Comparison of ENCODE assay signal across 8 cellular contexts in genomic region chr6:41367700-41368099, GRCh38. TPM values are rescaled to one million over a fixed set of nuclear protein-coding genes. Genes with fewer than 3 reads are reported as not detected.
DNase-seq lines count a peak whose midpoint lies in the region; ATAC-seq and TF ChIP-seq lines count a peak whose summit lies in the region.

No MANE protein-coding gene starts in this region.

- no peak overlapping the region for H2BK120ac ChIP-seq in mesenchymal stem cell (ENCODE audit: low read depth, low read length)

- H3K36me3 ChIP-seq in mesenchymal stem cell (ENCODE audit: control insufficient read depth in 1 of 2, insufficient read depth in 2 of 2, low read depth in 1 of 2, low read length in 2 of 2), result no peaks in the 10 kb centered on the region

- H3K9me3 ChIP-seq in mesenchymal stem cell (ENCODE audit: control insufficient read depth, low read length), result peaks cover 6% of the 10 kb centered on the region

- no peak overlapping the region for H4K91ac ChIP-seq in mesenchymal stem cell (ENCODE audit: low read length)

- H3K4ac ChIP-seq in mesenchymal stem cell (ENCODE audit: low read depth in 1 of 2, low read length in 2 of 2), result no peak overlapping the region

- H4K8ac ChIP-seq in mesenchymal stem cell (ENCODE audit: low read length), result no peak overlapping the region

- H3K27me3 Mint-ChIP-seq in activated T-cell treated with anti-CD3 and anti-CD28 coated beads, Interleukin-2, amount 50 U/mL, for 24 hours, result peaks cover 79% of the 10 kb centered on the region

- H3K36me3 Mint-ChIP-seq in activated T-cell treated with anti-CD3 and anti-CD28 coated beads, Interleukin-2, amount 50 U/mL, for 24 hours (ENCODE audit: low read depth), result no peaks in the 10 kb centered on the region

- H2BK5ac ChIP-seq in mesenchymal stem cell (ENCODE audit: low read depth, low read length, poor library complexity, severe bottlenecking), result no peak overlapping the region

- no peak overlapping the region for H3K9ac ChIP-seq in mesenchymal stem cell (ENCODE audit: low read length)

- no peak overlapping the region for H3K27ac ChIP-seq in mesenchymal stem cell (ENCODE audit: low read length, poor library complexity, severe bottlenecking)

- H3K4me2 ChIP-seq in mesenchymal stem cell (ENCODE audit: low read length, poor library complexity, severe bottlenecking), result no peak overlapping the region

- H3K79me1 ChIP-seq in mesenchymal stem cell (replicated peaks; ENCODE audit: low read length, poor library complexity, severe bottlenecking), result no peaks in the 10 kb centered on the region

- 7% methylated on average over 1 of the region's 2 CpGs for WGBS in mesenchymal stem cell

- H3K23ac ChIP-seq in mesenchymal stem cell (ENCODE audit: low read length in 2 of 2), result no peak overlapping the region

- H3K27ac Mint-ChIP-seq in activated T-cell treated with anti-CD3 and anti-CD28 coated beads, Interleukin-2, amount 50 U/mL, for 24 hours, result no peak overlapping the region

- ATAC-seq in activated CD4-positive, CD25-positive, alpha-beta regulatory T cell treated with anti-CD3 and anti-CD28 coated beads, Interleukin-2, amount 50 U/mL, for 24 hours, result no peak

- H3K4me3 Mint-ChIP-seq in activated T-cell treated with anti-CD3 and anti-CD28 coated beads, Interleukin-2, amount 50 U/mL, for 24 hours, result no peak overlapping the region

- peaks cover 17% of the 10 kb centered on the region for H3K4me1 Mint-ChIP-seq in activated T-cell treated with anti-CD3 and anti-CD28 coated beads, Interleukin-2, amount 50 U/mL, for 24 hours (ENCODE audit: low read depth)

- no peak overlapping the region for H3K14ac ChIP-seq in mesenchymal stem cell (ENCODE audit: low read length in 2 of 2)

- H3K9me3 Mint-ChIP-seq in activated T-cell treated with anti-CD3 and anti-CD28 coated beads, Interleukin-2, amount 50 U/mL, for 24 hours, result no peaks in the 10 kb centered on the region

- H3K27me3 ChIP-seq in mesenchymal stem cell (ENCODE audit: control insufficient read depth in 1 of 2, insufficient read depth in 1 of 2, low read length in 2 of 2), result peaks cover 48 to 82% of the 10 kb centered on the region in 2 experiments

- H3K18ac ChIP-seq in mesenchymal stem cell (ENCODE audit: low read depth in 1 of 2, low read length in 2 of 2), result no peak overlapping the region

- peak; percentile 93 for TF ChIP-seq CTCF in LNCaP clone FGC (IDR thresholded peaks at IDR 0.05; ENCODE audit: control insufficient read depth, extremely low read depth, insufficient read depth)

- DNase-seq in DMS53 treated with DMSO at 0.1 percent for 48 hours (lab: John Stamatoyannopoulos, UW; ENCODE audit: unreplicated experiment), result peak; percentile 51
- peak; percentile 11 for DNase-seq in LNCaP clone FGC (ENCODE audit: low read depth)
- peak; percentile 58 for DNase-seq in OCI-M1 (lab: John Stamatoyannopoulos, UW)
- peak; percentile 30 to 60 for DNase-seq in dermis microvascular lymphatic vessel endothelial cell (ENCODE audit: low read depth in 2 of 2)
- DNase-seq in mesenchymal stem cell, result peak; percentile 75
- no peak for DNase-seq in T1000 (lab: John Stamatoyannopoulos, UW)
- no peak for DNase-seq in activated T-cell treated with anti-CD3 and anti-CD28 coated beads, Interleukin-2, amount 50 U/mL, for 24 hours

- H3K4me3 ChIP-seq in LNCaP clone FGC (ENCODE audit: low read depth, low read length) (no peak overlapping the region), mesenchymal stem cell (ENCODE audit: insufficient read depth in 1 of 2, low read depth in 1 of 2, low read length in 2 of 2) (no peak overlapping the region)

- no peak overlapping the region for H2AK5ac ChIP-seq in mesenchymal stem cell (ENCODE audit: low read length, severe bottlenecking)

- no peak overlapping the region for H2BK15ac ChIP-seq in mesenchymal stem cell (ENCODE audit: low read depth, poor library complexity, severe bottlenecking)

- H2BK12ac ChIP-seq in mesenchymal stem cell (ENCODE audit: low read length in 2 of 2), result no peak overlapping the region

- peaks cover 19% of the 10 kb centered on the region for H3K4me1 ChIP-seq in mesenchymal stem cell (ENCODE audit: control insufficient read depth, insufficient read depth, low read depth, low read length)

- H2AFZ ChIP-seq in mesenchymal stem cell (ENCODE audit: low read depth, low read length), result no peak overlapping the region

RNA-seq across cellular contexts. Expression of gene NCR2, which starts 32.3 kb away (rescaled TPM):
- not detected in 2 replicates for total RNA-seq in dermis microvascular lymphatic vessel endothelial cell
- not detected for polyA plus RNA-seq in mesenchymal stem cell (2013, experiment 1 of 2)
- polyA plus RNA-seq in mesenchymal stem cell (2013, experiment 2 of 2), result not detected

Comparison
In these comparisons a context has a peak if more than half of its experiments do, and no peak if none do; other contexts are left out.
1. DNase-seq: peak in DMS53 treated with DMSO at 0.1 percent for 48 hours (single experiment), LNCaP clone FGC (single experiment), OCI-M1 (single experiment), dermis microvascular lymphatic vessel endothelial cell (2 of 2) and mesenchymal stem cell (single experiment); none in T1000 (single experiment) and activated T-cell treated with anti-CD3 and anti-CD28 coated beads, Interleukin-2, amount 50 U/mL, for 24 hours (single experiment).